ENCODE assay signal across 1 cellular context in genomic region chr12:21502872-21503271, GRCh38.
TF ChIP-seq lines count a peak whose summit lies in the region.

No MANE protein-coding gene starts in this region.

TF ChIP-seq in endothelial cell of umbilical vein, 7 proteins besides CTCF, POLR2A, EP300 and RAD21:
- TF ChIP-seq MAX (IDR thresholded peaks at IDR 0.05; ENCODE audit: insufficient read depth, insufficient read length) (no peak), POLR2AphosphoS5 (IDR thresholded peaks at IDR 0.05; ENCODE audit: insufficient read depth, low read depth, low read length) (no peak), JUN (IDR thresholded peaks at IDR 0.05; ENCODE audit: borderline replicate concordance, insufficient read depth, insufficient read length, low read depth) (no peak), FOS (IDR thresholded peaks at IDR 0.05; ENCODE audit: borderline replicate concordance, insufficient read depth, low read length) (no peak), MYC (IDR thresholded peaks at IDR 0.05; ENCODE audit: low read depth, low read length) (no peak), GATA2 (IDR thresholded peaks at IDR 0.05; ENCODE audit: insufficient read depth, insufficient read length, low read depth, low read length) (no peak)
